In the genomic region with DNA sequence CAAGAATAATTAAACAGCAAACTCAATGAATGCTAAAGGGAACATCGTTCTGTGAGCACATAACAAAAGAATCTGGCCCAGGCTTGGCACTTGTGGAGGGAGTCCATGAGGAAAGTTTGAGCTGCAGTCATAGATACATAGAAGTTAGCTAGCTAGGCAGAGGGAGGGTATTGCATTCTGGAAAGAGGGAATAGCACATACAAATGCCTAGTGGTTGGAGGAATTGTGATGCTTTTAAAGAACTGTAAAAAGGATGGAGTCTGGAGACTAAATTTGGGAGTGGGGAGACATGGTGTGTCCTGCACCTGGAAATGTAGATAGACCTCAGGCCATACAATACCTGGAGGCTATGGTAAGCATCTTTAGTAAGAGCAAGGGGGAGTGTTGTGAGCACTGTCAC, we compare ENCODE assay signal across 21 cellular contexts. TPM values are rescaled to one million over a fixed set of nuclear protein-coding genes. Genes with fewer than 3 reads are reported as not detected.
DNase-seq lines count a peak whose midpoint lies in the region; ATAC-seq and TF ChIP-seq lines count a peak whose summit lies in the region.
"Had no signal": no experiment of that assay in that cellular context is flagged by ENCODE, and none has a peak within 500 bp of the region (broad histone marks: within the 10 kb centered on the region; RNA-seq: fewer than 3 reads in every experiment).

No MANE protein-coding gene starts in this region.

- H3K9me3 Mint-ChIP-seq in CD4-positive, CD25-positive, alpha-beta regulatory T cell: peaks cover 0 to 3% (median 0%) of the 10 kb centered on the region in 7 donors
- H3K9me3 Mint-ChIP-seq in naive B cell (no peaks in the 10 kb centered on the region), nephron progenitor cell (no peaks in the 10 kb centered on the region)
- H3K9me3 Mint-ChIP-seq: H9 had no signal

- TF ChIP-seq CTCF in OCI-LY1 (IDR thresholded peaks at IDR 0.05; ENCODE audit: low read length) (no peak), nephron progenitor cell (IDR thresholded peaks at IDR 0.05) (no peak)

- H3K79me2 ChIP-seq in OCI-LY1 (ENCODE audit: insufficient read depth, low read length): no peaks in the 10 kb centered on the region

- H3K9ac ChIP-seq in BLaER1 (no peak overlapping the region), OCI-LY1 (ENCODE audit: low read length) (no peak overlapping the region)
- H3K9ac ChIP-seq: GM23248 had no signal

- ATAC-seq in CD4-positive, CD25-positive, alpha-beta regulatory T cell (ENCODE audit: low read depth in 2 of 2): no peak
- ATAC-seq in naive B cell (ENCODE audit: low read depth in 2 of 2): no peak

- H4K20me1 ChIP-seq in BLaER1 (no peaks in the 10 kb centered on the region), OCI-LY1 (ENCODE audit: insufficient read depth, low read length) (no peaks in the 10 kb centered on the region)

- H3K4me1 ChIP-seq in BLaER1 (peaks cover 52% of the 10 kb centered on the region), OCI-LY1 (ENCODE audit: insufficient read depth, low read length, severe bottlenecking) (peaks cover 45% of the 10 kb centered on the region)
- peaks cover 6% of the 10 kb centered on the region for H3K4me1 ChIP-seq in CD4-positive, CD25-positive, alpha-beta regulatory T cell (ENCODE audit: control insufficient read depth, insufficient read depth, low read length, poor library complexity, severe bottlenecking)
- H3K4me1 ChIP-seq in effector memory CD4-positive, alpha-beta T cell (ENCODE audit: control insufficient read depth, insufficient read depth, low read length, poor library complexity, severe bottlenecking): no peaks in the 10 kb centered on the region
- H3K4me1 ChIP-seq: Peyer's patch had no signal

- H3K36me3 Mint-ChIP-seq in CD4-positive, CD25-positive, alpha-beta regulatory T cell: peaks cover 7% of the 10 kb centered on the region
- H3K36me3 Mint-ChIP-seq in naive B cell (peaks cover 0 to 4% of the 10 kb centered on the region in 2 donors), nephron progenitor cell (ENCODE audit: low read depth) (peaks cover 11% of the 10 kb centered on the region)

- no peaks in the 10 kb centered on the region for H3K9me2 ChIP-seq in OCI-LY1 (ENCODE audit: low read depth, low read length)

- H3K27me3 ChIP-seq in BLaER1 (no peaks in the 10 kb centered on the region), OCI-LY1 (ENCODE audit: insufficient read depth, low read length) (no peaks in the 10 kb centered on the region)
- no peaks in the 10 kb centered on the region for H3K27me3 ChIP-seq in CD4-positive, CD25-positive, alpha-beta regulatory T cell (ENCODE audit: control insufficient read depth, insufficient read depth, low read length)
- H3K27me3 ChIP-seq in effector memory CD4-positive, alpha-beta T cell (replicated peaks; ENCODE audit: control insufficient read depth, insufficient read depth, low read length, poor library complexity, severe bottlenecking): no peaks in the 10 kb centered on the region
- H3K27me3 ChIP-seq: Peyer's patch had no signal

- no peak overlapping the region for H2AFZ ChIP-seq in OCI-LY1 (ENCODE audit: low read length)
- H2AFZ ChIP-seq: GM23248 had no signal

- peaks cover 33% of the 10 kb centered on the region for H3K36me3 ChIP-seq in BLaER1
- H3K36me3 ChIP-seq in CD4-positive, CD25-positive, alpha-beta regulatory T cell (ENCODE audit: control insufficient read depth, insufficient read depth, low read length): peaks cover 5% of the 10 kb centered on the region
- H3K36me3 ChIP-seq in OCI-LY1 (ENCODE audit: insufficient read depth, low read length): peaks cover 12% of the 10 kb centered on the region; the same call in 1 of the 2 replicates
- H3K36me3 ChIP-seq in effector memory CD4-positive, alpha-beta T cell (ENCODE audit: control insufficient read depth, insufficient read depth, low read length): no peaks in the 10 kb centered on the region

- H3K27ac Mint-ChIP-seq in CD4-positive, CD25-positive, alpha-beta regulatory T cell: peak overlapping the region in 2 of 3 donors; percentile 43 to 80
- H3K27ac Mint-ChIP-seq in naive B cell: peak overlapping the region in 5 of 6 donors; percentile 17 to 91 (median 27)
- H3K27ac Mint-ChIP-seq in nephron progenitor cell: no peak overlapping the region

- no peak for DNase-seq in CD4-positive, CD25-positive, alpha-beta regulatory T cell
- DNase-seq in naive B cell (no peak), nephron progenitor cell (no peak), AG08396 (ENCODE audit: low spot score) (no peak)
- no peak for DNase-seq in effector memory CD4-positive, alpha-beta T cell
- DNase-seq: COR-L47; DMS79; GM23248; H9; KBM-7; NCI-H1105; NCI-H146; NCI-H2029; NCI-H345; NCI-H524; NCI-H774; NK-92 treated with Interleukin-12 subunit alpha and Interleukin-12 subunit beta, amount 100 ng/mL, for 24 hours; Peyer's patch had no signal

- no peak overlapping the region for H3K4me3 Mint-ChIP-seq in CD4-positive, CD25-positive, alpha-beta regulatory T cell
- no peak overlapping the region for H3K4me3 Mint-ChIP-seq in naive B cell
- H3K4me3 Mint-ChIP-seq in nephron progenitor cell: no peak overlapping the region
- H3K4me3 Mint-ChIP-seq: H9 had no signal

- H3F3A ChIP-seq in OCI-LY1 (ENCODE audit: insufficient read depth, low read length): peaks cover 4% of the 10 kb centered on the region; the same call in 1 of the 2 replicates

- H3K9me3 ChIP-seq in BLaER1 (no peaks in the 10 kb centered on the region), OCI-LY1 (ENCODE audit: low read length) (no peaks in the 10 kb centered on the region)
- no peaks in the 10 kb centered on the region for H3K9me3 ChIP-seq in CD4-positive, CD25-positive, alpha-beta regulatory T cell (ENCODE audit: control insufficient read depth in 2 of 2, low read length in 2 of 2)
- no peaks in the 10 kb centered on the region for H3K9me3 ChIP-seq in effector memory CD4-positive, alpha-beta T cell (ENCODE audit: control insufficient read depth, low read length)
- H3K9me3 ChIP-seq: Peyer's patch had no signal

- H3K27ac ChIP-seq in BLaER1 (peak overlapping the region; percentile 88), OCI-LY1 (ENCODE audit: low read depth, low read length, poor library complexity, severe bottlenecking) (peak overlapping the region; percentile 99)
- H3K27ac ChIP-seq in CD4-positive, CD25-positive, alpha-beta regulatory T cell (ENCODE audit: insufficient read depth, low read length, poor library complexity, severe bottlenecking): no peak overlapping the region
- H3K27ac ChIP-seq in effector memory CD4-positive, alpha-beta T cell (ENCODE audit: insufficient read depth, low read length, poor library complexity, severe bottlenecking): no peak overlapping the region
- H3K27ac ChIP-seq: C4-2B, GM23248, Peyer's patch had no signal

- H3K4me3 ChIP-seq in BLaER1: no peak overlapping the region
- no peak overlapping the region for H3K4me3 ChIP-seq in CD4-positive, CD25-positive, alpha-beta regulatory T cell (ENCODE audit: low read depth, low read length)
- no peak overlapping the region for H3K4me3 ChIP-seq in OCI-LY1 (ENCODE audit: low read depth, low read length, poor library complexity, severe bottlenecking)
- no peak overlapping the region for H3K4me3 ChIP-seq in effector memory CD4-positive, alpha-beta T cell (ENCODE audit: insufficient read depth, low read depth, low read length, poor library complexity, severe bottlenecking)
- H3K4me3 ChIP-seq: GM23248, Peyer's patch had no signal

- H3K27me3 Mint-ChIP-seq in CD4-positive, CD25-positive, alpha-beta regulatory T cell: no peaks in the 10 kb centered on the region
- H3K27me3 Mint-ChIP-seq in naive B cell: no peaks in the 10 kb centered on the region
- H3K27me3 Mint-ChIP-seq in nephron progenitor cell (ENCODE audit: low read depth, poor library complexity): peaks cover 3% of the 10 kb centered on the region

- peak overlapping the region; percentile 88 for H3K4me2 ChIP-seq in BLaER1
- H3K4me2 ChIP-seq in OCI-LY1 (ENCODE audit: low read length): no peak overlapping the region

- peaks cover 5 to 27% (median 25%) of the 10 kb centered on the region in 4 donors for H3K4me1 Mint-ChIP-seq in CD4-positive, CD25-positive, alpha-beta regulatory T cell
- peaks cover 17 to 48% (median 28%) of the 10 kb centered on the region in 3 donors for H3K4me1 Mint-ChIP-seq in naive B cell
- H3K4me1 Mint-ChIP-seq in nephron progenitor cell: no peaks in the 10 kb centered on the region
- H3K4me1 Mint-ChIP-seq: H9 had no signal

RNA-seq across cellular contexts. Expression of gene SLC35E3, which starts 24.0 kb away (rescaled TPM):
- 12.1 TPM for total RNA-seq in CD4-positive, CD25-positive, alpha-beta regulatory T cell
- 10 to 100 TPM; 12.7 to 20.2 (median 15.2) TPM for polyA plus RNA-seq in CD4-positive, CD25-positive, alpha-beta regulatory T cell
- 10 to 100 TPM; 11.4 to 26.2 (median 16.4) TPM for polyA plus RNA-seq in naive B cell (ENCODE audit: low read depth in 6 of 6)

RNA-seq across cellular contexts. Expression of gene MDM2, which starts 38.0 kb away (rescaled TPM):
- 101 TPM for total RNA-seq in CD4-positive, CD25-positive, alpha-beta regulatory T cell
- 10 to 100 TPM; 21.8 to 26.4 (median 23.3) TPM for polyA plus RNA-seq in CD4-positive, CD25-positive, alpha-beta regulatory T cell
- polyA plus RNA-seq in naive B cell (ENCODE audit: low read depth in 6 of 6): 10 to 100 TPM; 21.6 to 31.1 (median 25.6) TPM

Comparison
In these comparisons a context has a peak if more than half of its experiments do, and no peak if none do; other contexts are left out.
1. H3K27ac ChIP-seq: peak in BLaER1 (single experiment) and OCI-LY1 (single experiment); none in CD4-positive, CD25-positive, alpha-beta regulatory T cell (single experiment) and effector memory CD4-positive, alpha-beta T cell (single experiment).